In the genomic region with DNA sequence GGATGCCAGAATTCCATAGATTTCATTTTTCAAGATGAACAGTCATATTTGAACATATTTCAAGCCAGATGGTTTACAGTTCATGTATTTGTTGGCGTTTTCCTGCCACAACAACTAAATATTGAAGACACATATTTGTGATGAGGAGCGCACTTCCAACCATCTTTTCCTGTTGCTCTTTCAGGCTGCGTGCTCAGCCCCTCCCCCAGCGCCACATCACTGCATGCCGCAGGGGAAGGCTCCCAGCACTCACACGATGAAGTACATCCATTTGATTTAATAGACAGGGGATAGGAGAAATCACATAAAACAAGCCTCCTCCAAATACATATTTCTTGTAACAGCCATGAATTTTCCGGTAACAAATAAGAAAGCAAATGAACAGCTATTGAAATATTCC, we compare ENCODE assay signal across 1 cellular context.
TF ChIP-seq lines count a peak whose summit lies in the region.

No MANE protein-coding gene starts in this region.

TF ChIP-seq in IMR-90, 13 proteins besides CTCF, POLR2A, EP300 and RAD21:
- TF ChIP-seq BHLHE40 (IDR thresholded peaks at IDR 0.05; ENCODE audit: low read depth, low read length) (no peak), RFX5 (IDR thresholded peaks at IDR 0.05; ENCODE audit: low read depth, low read length) (no peak), CEBPB (IDR thresholded peaks at IDR 0.05; ENCODE audit: low read depth, low read length) (no peak), MXI1 (IDR thresholded peaks at IDR 0.05; ENCODE audit: borderline replicate concordance, low read depth, low read length) (no peak), RCOR1 (IDR thresholded peaks at IDR 0.05; ENCODE audit: insufficient replicate concordance, low read length) (no peak), FOS (IDR thresholded peaks at IDR 0.05; ENCODE audit: low read depth, low read length) (no peak), MAFK (IDR thresholded peaks at IDR 0.05; ENCODE audit: low read depth, low read length) (no peak), MAZ (IDR thresholded peaks at IDR 0.05; ENCODE audit: borderline replicate concordance, low read depth, low read length) (no peak), CHD1 (IDR thresholded peaks at IDR 0.05; ENCODE audit: low read depth, low read length) (no peak), SMC3 (IDR thresholded peaks at IDR 0.05; ENCODE audit: low read depth, low read length) (no peak), NFE2L2 (IDR thresholded peaks at IDR 0.05; ENCODE audit: low read depth, low read length) (no peak)
- TF ChIP-seq, protein P1, sequence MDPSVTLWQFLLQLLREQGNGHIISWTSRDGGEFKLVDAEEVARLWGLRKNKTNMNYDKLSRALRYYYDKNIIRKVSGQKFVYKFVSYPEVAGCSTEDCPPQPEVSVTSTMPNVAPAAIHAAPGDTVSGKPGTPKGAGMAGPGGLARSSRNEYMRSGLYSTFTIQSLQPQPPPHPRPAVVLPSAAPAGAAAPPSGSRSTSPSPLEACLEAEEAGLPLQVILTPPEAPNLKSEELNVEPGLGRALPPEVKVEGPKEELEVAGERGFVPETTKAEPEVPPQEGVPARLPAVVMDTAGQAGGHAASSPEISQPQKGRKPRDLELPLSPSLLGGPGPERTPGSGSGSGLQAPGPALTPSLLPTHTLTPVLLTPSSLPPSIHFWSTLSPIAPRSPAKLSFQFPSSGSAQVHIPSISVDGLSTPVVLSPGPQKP (IDR thresholded peaks at IDR 0.05; ENCODE audit: borderline replicate concordance, low read depth, low read length): no peak
- TF ChIP-seq, protein P2, sequence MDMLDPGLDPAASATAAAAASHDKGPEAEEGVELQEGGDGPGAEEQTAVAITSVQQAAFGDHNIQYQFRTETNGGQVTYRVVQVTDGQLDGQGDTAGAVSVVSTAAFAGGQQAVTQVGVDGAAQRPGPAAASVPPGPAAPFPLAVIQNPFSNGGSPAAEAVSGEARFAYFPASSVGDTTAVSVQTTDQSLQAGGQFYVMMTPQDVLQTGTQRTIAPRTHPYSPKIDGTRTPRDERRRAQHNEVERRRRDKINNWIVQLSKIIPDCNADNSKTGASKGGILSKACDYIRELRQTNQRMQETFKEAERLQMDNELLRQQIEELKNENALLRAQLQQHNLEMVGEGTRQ (IDR thresholded peaks at IDR 0.05; ENCODE audit: low read depth, low read length): no peak
